9 cellular contexts compared by ENCODE assay signal in the genomic region with DNA sequence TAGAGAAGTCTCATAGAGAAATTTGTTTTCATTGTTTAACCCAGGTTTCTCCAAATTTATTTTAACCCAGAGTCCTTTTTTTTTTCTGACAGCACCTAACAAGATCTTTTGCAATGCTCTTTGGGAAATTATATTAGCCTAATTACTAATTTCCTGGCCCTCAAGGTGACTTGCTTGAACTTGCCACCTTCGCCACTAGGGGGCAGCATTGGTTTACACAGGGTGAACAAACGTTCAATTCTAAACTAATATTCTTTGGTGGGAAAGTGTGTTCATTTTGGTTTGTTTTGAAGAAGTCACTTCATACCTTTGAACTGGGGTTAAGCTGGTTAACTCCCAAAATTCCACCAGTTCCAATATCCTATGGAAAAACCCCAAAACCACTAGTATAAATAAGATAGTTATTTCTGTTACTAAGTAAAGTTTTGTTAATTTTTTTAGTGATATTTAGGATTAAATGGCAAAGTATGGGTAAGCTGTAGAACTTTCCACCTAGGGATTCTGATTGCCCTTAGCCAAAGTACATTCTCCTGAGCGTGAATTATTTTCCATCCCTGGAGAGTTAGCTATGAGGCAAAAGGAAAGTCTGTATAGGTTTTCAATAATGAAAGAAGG. TPM values are rescaled to one million over a fixed set of nuclear protein-coding genes. Genes with fewer than 3 reads are reported as not detected.
DNase-seq lines count a peak whose midpoint lies in the region; ATAC-seq and TF ChIP-seq lines count a peak whose summit lies in the region.
"Had no signal": no experiment of that assay in that cellular context is flagged by ENCODE, and none has a peak within 500 bp of the region (broad histone marks: within the 10 kb centered on the region; RNA-seq: fewer than 3 reads in every experiment).

No MANE protein-coding gene starts in this region.

- H3K4me3 Mint-ChIP-seq in neural crest cell = no peak overlapping the region
- H3K4me3 Mint-ChIP-seq in stimulated activated naive CD8-positive, alpha-beta T cell treated with anti-CD3 and anti-CD28 coated beads, Interleukin-15, amount 100 ng/mL, for 72 hours = no peak overlapping the region

- H2AFZ ChIP-seq in OCI-LY3 (ENCODE audit: low read depth, low read length) (no peak overlapping the region), fibroblast of lung (ENCODE audit: low read length) (no peak overlapping the region)

- H3K9me3 ChIP-seq in OCI-LY3 (ENCODE audit: insufficient read depth, low read length) = no peaks in the 10 kb centered on the region
- no peaks in the 10 kb centered on the region for H3K9me3 ChIP-seq in fibroblast of lung (ENCODE audit: control insufficient read depth, insufficient read depth, low read depth, low read length)

- no peaks in the 10 kb centered on the region for H3K36me3 Mint-ChIP-seq in neural crest cell (ENCODE audit: low read depth)

- H3K9ac ChIP-seq in OCI-LY3 (ENCODE audit: low read length) = no peak overlapping the region
- no peak overlapping the region for H3K9ac ChIP-seq in fibroblast of lung (ENCODE audit: insufficient read depth, low read length)

- no peaks in the 10 kb centered on the region for H3K4me1 Mint-ChIP-seq in neural crest cell
- H3K4me1 Mint-ChIP-seq in stimulated activated naive CD8-positive, alpha-beta T cell treated with anti-CD3 and anti-CD28 coated beads, Interleukin-15, amount 100 ng/mL, for 72 hours = no peaks in the 10 kb centered on the region

- no peaks in the 10 kb centered on the region for H3K36me3 ChIP-seq in OCI-LY3 (replicated peaks; ENCODE audit: low read depth, low read length)
- H3K36me3 ChIP-seq in fibroblast of lung (ENCODE audit: control insufficient read depth, insufficient read depth, low read length) = no peaks in the 10 kb centered on the region

- no peak for ATAC-seq in stimulated activated naive CD8-positive, alpha-beta T cell treated with anti-CD3 and anti-CD28 coated beads, Interleukin-15, amount 100 ng/mL, for 72 hours

- H3K27me3 ChIP-seq in OCI-LY3 (ENCODE audit: low read depth, low read length) (no peaks in the 10 kb centered on the region), fibroblast of lung (ENCODE audit: control insufficient read depth, insufficient read depth, low read length) (no peaks in the 10 kb centered on the region)

- DNase-seq in NCI-H1436 (lab: John Stamatoyannopoulos, UW) (peak; percentile 62), NCI-H1436 treated with DMSO at 0.1 percent for 48 hours (lab: John Stamatoyannopoulos, UW) (no peak), HT-29 (ENCODE audit: low spot score) (peak; percentile 75), activated T-cell treated with anti-CD3 and anti-CD28 coated beads for 24 hours (ENCODE audit: low read depth) (peak; percentile 64), fibroblast of lung (ENCODE audit: low read depth in 2 of 2) (peak; percentile 67 to 86), neural crest cell (ENCODE audit: low read depth, low spot score) (peak; percentile 87)
- DNase-seq in stimulated activated naive CD8-positive, alpha-beta T cell treated with anti-CD3 and anti-CD28 coated beads, Interleukin-15, amount 100 ng/mL, for 72 hours = peak; percentile 69 to 71

- H3K4me2 ChIP-seq in OCI-LY3 (ENCODE audit: low read length) = no peak overlapping the region
- no peak overlapping the region for H3K4me2 ChIP-seq in fibroblast of lung (ENCODE audit: extremely low read depth, insufficient read depth, low read length)

- H3K4me3 ChIP-seq in OCI-LY3 (ENCODE audit: low read length) = no peak overlapping the region
- H3K4me3 ChIP-seq in fibroblast of lung (replicated peaks in 1 of 4; ENCODE audit: control extremely low read depth in 1 of 4, insufficient read depth in 1 of 4, low read depth in 3 of 4, low read length in 4 of 4) = no peak overlapping the region
- H3K4me3 ChIP-seq: skin epidermis had no signal

- no peaks in the 10 kb centered on the region for H3K9me3 Mint-ChIP-seq in neural crest cell
- H3K9me3 Mint-ChIP-seq in stimulated activated naive CD8-positive, alpha-beta T cell treated with anti-CD3 and anti-CD28 coated beads, Interleukin-15, amount 100 ng/mL, for 72 hours = no peaks in the 10 kb centered on the region

- peaks cover 3% of the 10 kb centered on the region for H3K27me3 Mint-ChIP-seq in neural crest cell (ENCODE audit: low read depth)
- peaks cover 24% of the 10 kb centered on the region for H3K27me3 Mint-ChIP-seq in stimulated activated naive CD8-positive, alpha-beta T cell treated with anti-CD3 and anti-CD28 coated beads, Interleukin-15, amount 100 ng/mL, for 72 hours

- no peak overlapping the region for H3K27ac Mint-ChIP-seq in neural crest cell (ENCODE audit: unreplicated experiment)
- no peak overlapping the region for H3K27ac Mint-ChIP-seq in stimulated activated naive CD8-positive, alpha-beta T cell treated with anti-CD3 and anti-CD28 coated beads, Interleukin-15, amount 100 ng/mL, for 72 hours

- H4K20me1 ChIP-seq in OCI-LY3 (ENCODE audit: insufficient read depth, low read length) (no peaks in the 10 kb centered on the region), fibroblast of lung (ENCODE audit: control insufficient read depth, extremely low read depth, insufficient read depth, low read length) (no peaks in the 10 kb centered on the region)

- H3K27ac ChIP-seq in OCI-LY3 (ENCODE audit: low read length) (no peak overlapping the region), fibroblast of lung (ENCODE audit: insufficient read depth, low read length) (no peak overlapping the region)
- H3K27ac ChIP-seq: skin epidermis had no signal

- H3K4me1 ChIP-seq in OCI-LY3 (ENCODE audit: low read length) (no peaks in the 10 kb centered on the region), fibroblast of lung (ENCODE audit: control insufficient read depth, extremely low read depth, insufficient read depth, low read length) (peaks cover 3% of the 10 kb centered on the region)

- peak; percentile 98 for TF ChIP-seq CTCF in OCI-LY3 (IDR thresholded peaks at IDR 0.05; ENCODE audit: low read depth, low read length)
- peak; percentile 91 to 92 for TF ChIP-seq CTCF in fibroblast of lung (conservative IDR thresholded peaks at IDR 0.05 in 1 of 2, IDR thresholded peaks at IDR 0.05 in 1 of 2; ENCODE audit: low read depth in 1 of 2, low read length in 2 of 2)
- peak; percentile 98 for TF ChIP-seq CTCF in neural crest cell (conservative IDR thresholded peaks at IDR 0.05)

- no peaks in the 10 kb centered on the region for H3K79me2 ChIP-seq in OCI-LY3 (ENCODE audit: low read length)
- H3K79me2 ChIP-seq in fibroblast of lung (ENCODE audit: control insufficient read depth, insufficient read depth, low read length) = no peaks in the 10 kb centered on the region

RNA-seq across cellular contexts. Expression of gene CCDC190, which starts 13.0 kb away (rescaled TPM):
- 0.29 TPM in 1 of 2 replicates, not detected in the other for total RNA-seq in HT-29 (2014; rRNA removed; shearing (Covaris generic))
- total RNA-seq in fibroblast of lung = not detected in 2 replicates
- polyA plus RNA-seq in fibroblast of lung = 0.16 and 0.36 TPM in 2 replicates
- polyA plus RNA-seq in fibroblast of lung (2012) = 0.42 TPM in 1 of 2 replicates, not detected in the other
- polyA minus RNA-seq in fibroblast of lung (ENCODE audit: low replicate concordance) = not detected in 2 replicates
- not detected in 2 replicates for total RNA-seq in neural crest cell

RNA-seq across cellular contexts. Expression of gene HSD17B7, which starts 57.4 kb away (rescaled TPM):
- 19.6 and 26.4 TPM in 2 replicates for total RNA-seq in HT-29 (2014; rRNA removed; shearing (Covaris generic))
- 21.6 and 50.4 TPM in 2 replicates for total RNA-seq in fibroblast of lung
- 15.7 and 19.8 TPM in 2 replicates for polyA plus RNA-seq in fibroblast of lung
- polyA plus RNA-seq in fibroblast of lung (2012) = 11.0 and 11.3 TPM in 2 replicates
- 17.6 and 33.1 TPM in 2 replicates for polyA minus RNA-seq in fibroblast of lung (ENCODE audit: low replicate concordance)
- 60.1 and 62.7 TPM in 2 replicates for total RNA-seq in neural crest cell
